Comparison of ENCODE assay signal across 13 cellular contexts in genomic region chr19:7924241-7924640, GRCh38. TPM values are rescaled to one million over a fixed set of nuclear protein-coding genes. Genes with fewer than 3 reads are reported as not detected.
DNase-seq lines count a peak whose midpoint lies in the region; ATAC-seq and TF ChIP-seq lines count a peak whose summit lies in the region.
"Had no signal": no experiment of that assay in that cellular context is flagged by ENCODE, and none has a peak within 500 bp of the region (broad histone marks: within the 10 kb centered on the region; RNA-seq: fewer than 3 reads in every experiment).

No MANE protein-coding gene starts in this region.

- no peak overlapping the region for H3K4me3 ChIP-seq in neural progenitor cell
- H3K4me3 ChIP-seq: right lobe of liver had no signal

- no peak overlapping the region for H3K27ac ChIP-seq in CD4-positive, alpha-beta T cell (ENCODE audit: low read depth, low read length)
- H3K27ac ChIP-seq in neural progenitor cell, result no peak overlapping the region
- H3K27ac ChIP-seq: cardiac muscle cell, right lobe of liver, suprapubic skin had no signal

- CTCF ChIA-PET in CD4-positive, alpha-beta T cell (lab: Charles Lee), result no interaction called here

- no peaks in the 10 kb centered on the region for H3K36me3 ChIP-seq in neural progenitor cell
- H3K36me3 ChIP-seq: cardiac muscle cell had no signal

- H3K36me3 Mint-ChIP-seq in CD4-positive, alpha-beta T cell (ENCODE audit: low read depth), result peaks cover 29% of the 10 kb centered on the region
- peaks cover 4% of the 10 kb centered on the region for H3K36me3 Mint-ChIP-seq in HFFc6 (ENCODE audit: low read depth)
- H3K36me3 Mint-ChIP-seq in central memory CD8-positive, alpha-beta T cell (ENCODE audit: insufficient read depth), result peaks cover 32% of the 10 kb centered on the region
- peaks cover 7% of the 10 kb centered on the region for H3K36me3 Mint-ChIP-seq in neural progenitor cell

- H3K27ac Mint-ChIP-seq in CD4-positive, alpha-beta T cell, result peak overlapping the region; percentile 33
- peak overlapping the region; percentile 45; the same call in 1 of the 2 replicates for H3K27ac Mint-ChIP-seq in HFFc6
- no peak overlapping the region for H3K27ac Mint-ChIP-seq in central memory CD8-positive, alpha-beta T cell (ENCODE audit: low read depth)
- H3K27ac Mint-ChIP-seq in neural progenitor cell, result no peak overlapping the region

- H3K4me2 ChIP-seq in neural progenitor cell, result no peak overlapping the region

- H3K27me3 ChIP-seq in CD4-positive, alpha-beta T cell (ENCODE audit: control insufficient read depth, insufficient read depth, low read length), result no peaks in the 10 kb centered on the region
- peaks cover 6% of the 10 kb centered on the region for H3K27me3 ChIP-seq in neural progenitor cell
- H3K27me3 ChIP-seq: cardiac muscle cell, right lobe of liver had no signal

- H3K4me3 Mint-ChIP-seq in CD4-positive, alpha-beta T cell, result peak overlapping the region; percentile 67
- no peak overlapping the region for H3K4me3 Mint-ChIP-seq in HFFc6
- H3K4me3 Mint-ChIP-seq in central memory CD8-positive, alpha-beta T cell, result peak overlapping the region; percentile 65
- H3K4me3 Mint-ChIP-seq in neural progenitor cell, result peak overlapping the region; percentile 84

- H3K79me2 ChIP-seq in neural progenitor cell (ENCODE audit: low read depth), result peaks cover 8% of the 10 kb centered on the region

- no peaks in the 10 kb centered on the region for H3K9me3 Mint-ChIP-seq in CD4-positive, alpha-beta T cell
- no peaks in the 10 kb centered on the region for H3K9me3 Mint-ChIP-seq in HFFc6
- H3K9me3 Mint-ChIP-seq in central memory CD8-positive, alpha-beta T cell, result no peaks in the 10 kb centered on the region
- H3K9me3 Mint-ChIP-seq in neural progenitor cell, result no peaks in the 10 kb centered on the region

- peaks cover 9% of the 10 kb centered on the region for H3K27me3 Mint-ChIP-seq in CD4-positive, alpha-beta T cell
- peaks cover 2% of the 10 kb centered on the region for H3K27me3 Mint-ChIP-seq in HFFc6 (ENCODE audit: insufficient read depth)
- H3K27me3 Mint-ChIP-seq in central memory CD8-positive, alpha-beta T cell, result peaks cover 9% of the 10 kb centered on the region
- H3K27me3 Mint-ChIP-seq in neural progenitor cell (ENCODE audit: insufficient read depth, low read depth), result peaks cover 19% of the 10 kb centered on the region

- no peak for DNase-seq in CD4-positive, alpha-beta T cell
- DNase-seq in HFFc6, result no peak
- no peak for DNase-seq in central memory CD8-positive, alpha-beta T cell (ENCODE audit: low spot score in 2 of 2)
- DNase-seq in neural progenitor cell (ENCODE audit: low spot score), result no peak
- no peak for DNase-seq in retina
- no peak for DNase-seq in H4 (ENCODE audit: low spot score)
- DNase-seq: midbrain, NCI-H1092 treated with DMSO at 0.1 percent for 48 hours, NCI-H510A had no signal

- peaks cover 29% of the 10 kb centered on the region for H3K4me1 Mint-ChIP-seq in CD4-positive, alpha-beta T cell (ENCODE audit: low read depth)
- peaks cover 25% of the 10 kb centered on the region for H3K4me1 Mint-ChIP-seq in HFFc6 (ENCODE audit: low read depth)
- H3K4me1 Mint-ChIP-seq in central memory CD8-positive, alpha-beta T cell, result peaks cover 31% of the 10 kb centered on the region
- peaks cover 43% of the 10 kb centered on the region for H3K4me1 Mint-ChIP-seq in neural progenitor cell

- peaks cover 8% of the 10 kb centered on the region for H3K4me1 ChIP-seq in neural progenitor cell

- no peak overlapping the region for H3K9ac ChIP-seq in neural progenitor cell

- H2AFZ ChIP-seq in neural progenitor cell (replicated peaks), result no peak overlapping the region

- ATAC-seq in CD4-positive, alpha-beta T cell (ENCODE audit: poor library complexity), result no peak
- no peak for ATAC-seq in central memory CD8-positive, alpha-beta T cell (replicated peaks; ENCODE audit: extremely low read depth, poor library complexity, severe bottlenecking)
- ATAC-seq in GM21529 (IDR thresholded peaks at IDR 0.05; ENCODE audit: unreplicated experiment), result no peak
- ATAC-seq: right lobe of liver had no signal

- intact Hi-C loops in CD4-positive, alpha-beta T cell (cut with DNase I, micrococcal nuclease), result loop anchor here (2.0 to 10.0 kb wide), 5 partner anchors 57 to 1559 kb away; partner anchors contain the start of genes CLPP (in 1 of the 2), NDUFA7 (in 1 of the 2) and RPS28 (in 1 of the 2)

- H3K9me3 ChIP-seq in CD4-positive, alpha-beta T cell (ENCODE audit: control insufficient read depth, low read length), result no peaks in the 10 kb centered on the region
- no peaks in the 10 kb centered on the region for H3K9me3 ChIP-seq in neural progenitor cell (ENCODE audit: low read depth)
- H3K9me3 ChIP-seq: right lobe of liver, suprapubic skin had no signal

- POLR2A ChIA-PET in CD4-positive, alpha-beta T cell (lab: Charles Lee), result interaction anchor here (1.0 kb wide), 1 partner anchor 21 kb away, joined by 3 read pairs; the partner anchor contains the start of gene MAP2K7

- peaks cover 66% of the 10 kb centered on the region for H4K20me1 ChIP-seq in neural progenitor cell (ENCODE audit: low read depth)

- H3F3A ChIP-seq in neural progenitor cell (ENCODE audit: low read depth), result peaks cover 57% of the 10 kb centered on the region

- TF ChIP-seq CTCF in CD4-positive, alpha-beta T cell (IDR thresholded peaks at IDR 0.05), result no peak
- TF ChIP-seq CTCF in HFFc6 (IDR thresholded peaks at IDR 0.05), result no peak
- TF ChIP-seq CTCF in neural progenitor cell (IDR thresholded peaks at IDR 0.05), result no peak

RNA-seq across cellular contexts. Expression of gene CTXN1, which starts 1.7 kb away (rescaled TPM):
- not detected for total RNA-seq in CD4-positive, alpha-beta T cell
- 10 to 100 TPM in 2 of 6 experiments, 1 to 10 TPM in 4; 5.0 to 14.0 (median 5.4) TPM for total RNA-seq in HFFc6 (2021; fragmentation: NEBNext Ultra II Directional; extraction: Animal tissue kit (Norgen Biotek cat#: 25700))
- 3.7 and 34.3 TPM in 2 replicates for total RNA-seq in neural progenitor cell (ENCODE audit: low replicate concordance)
- total RNA-seq in H4 (2014; rRNA removed; shearing (Covaris generic)), result 3.6 and 11.5 TPM in 2 replicates

RNA-seq across cellular contexts. Expression of gene SNAPC2, which starts 4.1 kb away (rescaled TPM):
- 10 to 100 TPM in 1 of 2 experiments, 1 to 10 TPM in 1; 9.9 to 10.9 TPM for total RNA-seq in CD4-positive, alpha-beta T cell
- total RNA-seq in HFFc6 (2021; fragmentation: NEBNext Ultra II Directional; extraction: Animal tissue kit (Norgen Biotek cat#: 25700)), result 10 to 100 TPM; 22.3 to 27.1 (median 25.2) TPM
- 5.7 and 20.7 TPM in 2 replicates for total RNA-seq in neural progenitor cell (ENCODE audit: low replicate concordance)
- 23.5 and 27.0 TPM in 2 replicates for total RNA-seq in H4 (2014; rRNA removed; shearing (Covaris generic))

RNA-seq across cellular contexts. Expression of gene TGFBR3L, which starts 9.6 kb away (rescaled TPM):
- 1 to 10 TPM; 1.1 to 1.2 TPM for total RNA-seq in CD4-positive, alpha-beta T cell
- 10 to 100 TPM in 2 of 6 experiments, 1 to 10 TPM in 4; 4.5 to 12.0 (median 7.7) TPM for total RNA-seq in HFFc6 (2021; fragmentation: NEBNext Ultra II Directional; extraction: Animal tissue kit (Norgen Biotek cat#: 25700))
- 0.99 and 1.8 TPM in 2 replicates for total RNA-seq in neural progenitor cell (ENCODE audit: low replicate concordance)
- total RNA-seq in H4 (2014; rRNA removed; shearing (Covaris generic)), result not detected in 2 replicates
- total RNA-seq: suprapubic skin had no signal

RNA-seq across cellular contexts. Expression of gene TIMM44, which starts 19.2 kb away (rescaled TPM):
- total RNA-seq in CD4-positive, alpha-beta T cell, result 10 to 100 TPM; 83.9 to 85.0 TPM
- 10 to 100 TPM; 42.9 to 53.5 (median 46.1) TPM for total RNA-seq in HFFc6 (2021; fragmentation: NEBNext Ultra II Directional; extraction: Animal tissue kit (Norgen Biotek cat#: 25700))
- 43.7 and 59.5 TPM in 2 replicates for total RNA-seq in neural progenitor cell (ENCODE audit: low replicate concordance)
- 64.9 and 86.8 TPM in 2 replicates for total RNA-seq in H4 (2014; rRNA removed; shearing (Covaris generic))

RNA-seq across cellular contexts. Expression of gene MAP2K7, which starts 20.6 kb away (rescaled TPM):
- total RNA-seq in CD4-positive, alpha-beta T cell, result 10 to 100 TPM; 81.7 to 82.3 TPM
- total RNA-seq in HFFc6 (2021; fragmentation: NEBNext Ultra II Directional; extraction: Animal tissue kit (Norgen Biotek cat#: 25700)), result 10 to 100 TPM; 21.7 to 25.8 (median 22.8) TPM
- total RNA-seq in neural progenitor cell (ENCODE audit: low replicate concordance), result 14.4 and 20.7 TPM in 2 replicates
- 2.9 and 4.2 TPM in 2 replicates for total RNA-seq in H4 (2014; rRNA removed; shearing (Covaris generic))

Comparison
In these comparisons a context has a peak if more than half of its experiments do, and no peak if none do; other contexts are left out.
1. H3K27ac Mint-ChIP-seq: peak in CD4-positive, alpha-beta T cell (single experiment) and HFFc6 (single experiment); none in central memory CD8-positive, alpha-beta T cell (single experiment) and neural progenitor cell (single experiment).